8 cellular contexts compared by ENCODE assay signal in genomic region chr14:89056394-89056793, GRCh38.
"Had no signal": no experiment of that assay in that cellular context is flagged by ENCODE, and none has a peak within 500 bp of the region (broad histone marks: within the 10 kb centered on the region; RNA-seq: fewer than 3 reads in every experiment).

No MANE protein-coding gene starts in this region.

- FAIRE-seq: G401.6, GM12878, GM12891, GM12892, GM18507, GM19239 had no signal

- DNase-seq: GDM1, GF-D8 had no signal

- H3K4me3 ChIP-seq: GM12878 had no signal
